7 cellular contexts compared by ENCODE assay signal in the genomic region with DNA sequence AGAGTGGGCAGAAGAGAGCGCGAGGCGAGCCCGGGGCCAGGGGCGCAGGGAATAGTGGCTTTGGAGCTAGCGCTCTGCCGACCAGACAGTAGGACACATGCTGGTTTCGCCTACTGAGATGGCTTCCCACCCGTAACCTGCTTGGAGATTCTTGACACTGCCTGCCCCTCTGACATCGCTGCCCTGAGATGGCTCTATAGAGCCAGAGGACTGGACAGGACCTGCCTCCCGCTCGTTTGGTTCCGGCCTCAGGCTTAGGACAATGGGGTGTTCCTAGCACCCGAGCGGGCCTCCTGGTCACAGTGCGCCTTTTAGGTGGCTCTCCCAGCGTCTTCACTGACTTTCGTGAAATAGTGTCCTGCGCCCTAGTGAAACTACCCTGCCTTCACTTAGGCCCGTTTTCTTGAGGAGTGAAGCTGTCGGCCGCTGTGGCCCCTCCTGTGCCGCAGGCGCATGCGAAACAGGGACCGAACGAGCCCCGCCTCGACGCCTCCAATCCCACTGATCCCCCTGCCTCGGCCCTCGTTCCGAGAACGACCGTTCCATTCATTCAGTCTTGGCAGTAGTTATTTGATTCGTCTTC. TPM values are rescaled to one million over a fixed set of nuclear protein-coding genes. Genes with fewer than 3 reads are reported as not detected.
A peak's percentile ranks its signal among the peaks of the same experiment; 100 is the strongest.
DNase-seq lines count a peak whose midpoint lies in the region; ATAC-seq, FAIRE-seq and TF ChIP-seq lines count a peak whose summit lies in the region.

No MANE protein-coding gene starts in this region.

- DNase-seq in GM18507 (ENCODE audit: extremely low spot score, insufficient read length, low read depth) (no peak), cerebellum (ENCODE audit: low spot score) (peak; percentile 13), left kidney (ENCODE audit: low read depth, low spot score) (peak; percentile 39)
- peak; percentile 13 to 16 for DNase-seq in stimulated activated CD8-positive, alpha-beta memory T cell treated with anti-CD3 and anti-CD28 coated beads, Interleukin-2, amount 100 ng/mL, for 48 hours (ENCODE audit: low read depth in 2 of 2)

- FAIRE-seq in GM18507 (lab: Jason Lieb, UNC): peak; percentile 33

- no peak for TF ChIP-seq CTCF in VCaP (conservative IDR thresholded peaks at IDR 0.05)

- peak overlapping the region; percentile 87 for H3K27ac ChIP-seq in VCaP

- ATAC-seq in HG03432 (IDR thresholded peaks at IDR 0.05; ENCODE audit: unreplicated experiment): peak; percentile 16
- ATAC-seq in HG03565 (IDR thresholded peaks at IDR 0.05; ENCODE audit: unreplicated experiment): no peak

RNA-seq across cellular contexts. Expression of a gene that starts 0.6 kb away (rescaled TPM):
- total RNA-seq in cerebellum: 64.2 TPM
